ENCODE assay signal across 10 cellular contexts in genomic region chr21:26909972-26910371, GRCh38. TPM values are rescaled to one million over a fixed set of nuclear protein-coding genes. Genes with fewer than 3 reads are reported as not detected.
DNase-seq lines count a peak whose midpoint lies in the region; ATAC-seq, FAIRE-seq and TF ChIP-seq lines count a peak whose summit lies in the region.
"Had no signal": no experiment of that assay in that cellular context is flagged by ENCODE, and none has a peak within 500 bp of the region (broad histone marks: within the 10 kb centered on the region; RNA-seq: fewer than 3 reads in every experiment).

No MANE protein-coding gene starts in this region.

- TF ChIP-seq CTCF in left ventricle myocardium inferior (IDR thresholded peaks at IDR 0.05; ENCODE audit: borderline replicate concordance) (peak; percentile 29), glutamatergic neuron (IDR thresholded peaks at IDR 0.05; ENCODE audit: partially characterized antibody, unreplicated experiment) (no peak)

- H3K36me3 Mint-ChIP-seq in glutamatergic neuron (ENCODE audit: unreplicated experiment): peaks cover 5% of the 10 kb centered on the region

- H3K4me3 ChIP-seq in left ventricle myocardium inferior: no peak overlapping the region

- no peaks in the 10 kb centered on the region for H3K27me3 Mint-ChIP-seq in glutamatergic neuron (ENCODE audit: unreplicated experiment)
- H3K27me3 Mint-ChIP-seq: activated naive CD8-positive, alpha-beta T cell treated with anti-CD3 and anti-CD28 coated beads, Interleukin-2, amount 50 U/mL, for 24 hours had no signal

- no peak for FAIRE-seq in urothelium cell line (lab: Jason Lieb, UNC)

- H3K4me1 ChIP-seq in left ventricle myocardium inferior: no peaks in the 10 kb centered on the region

- H3K27ac ChIP-seq in left ventricle myocardium inferior (replicated peaks): no peak overlapping the region

- peaks cover 7% of the 10 kb centered on the region for H3K4me1 Mint-ChIP-seq in glutamatergic neuron (ENCODE audit: low read depth, unreplicated experiment)
- H3K4me1 Mint-ChIP-seq: activated naive CD8-positive, alpha-beta T cell treated with anti-CD3 and anti-CD28 coated beads, Interleukin-2, amount 50 U/mL, for 24 hours had no signal

- no peak for ATAC-seq in Right ventricle myocardium superior (ENCODE audit: poor library complexity)
- ATAC-seq: activated naive CD8-positive, alpha-beta T cell treated with anti-CD3 and anti-CD28 coated beads, Interleukin-2, amount 50 U/mL, for 24 hours had no signal

- intact Hi-C loops in left ventricle myocardium inferior (cut with micrococcal nuclease): no loop called here
- intact Hi-C loops in Right ventricle myocardium superior (cut with DNase I): no loop called here

- H3K9me3 ChIP-seq in left ventricle myocardium inferior (replicated peaks): peaks cover 21% of the 10 kb centered on the region

- no peak overlapping the region for H3K27ac Mint-ChIP-seq in glutamatergic neuron (ENCODE audit: unreplicated experiment)
- H3K27ac Mint-ChIP-seq: activated naive CD8-positive, alpha-beta T cell treated with anti-CD3 and anti-CD28 coated beads, Interleukin-2, amount 50 U/mL, for 24 hours had no signal

- no peaks in the 10 kb centered on the region for H3K36me3 ChIP-seq in left ventricle myocardium inferior

- DNase-seq in left ventricle myocardium inferior: no peak
- no peak for DNase-seq in Right ventricle myocardium superior
- peak; percentile 40 for DNase-seq in SK-MEL-5 (ENCODE audit: low read depth, low spot score)
- DNase-seq in iPS-NIHi11 (ENCODE audit: low spot score): peak; percentile 54
- DNase-seq in urothelium cell line (ENCODE audit: low spot score): peak; percentile 45
- no peak for DNase-seq in NCI-H2081 treated with DMSO at 0.1 percent for 48 hours (lab: John Stamatoyannopoulos, UW)
- no peak for DNase-seq in NCI-H2029 (lab: John Stamatoyannopoulos, UW)
- DNase-seq in glutamatergic neuron: no peak
- DNase-seq: activated CD8-positive, alpha-beta memory T cell treated with anti-CD3 and anti-CD28 coated beads, Interleukin-2, amount 50 U/mL, for 48 hours; activated naive CD8-positive, alpha-beta T cell treated with anti-CD3 and anti-CD28 coated beads, Interleukin-2, amount 50 U/mL, for 24 hours had no signal

- in situ Hi-C loops in SK-MEL-5 (cut with HindIII; ENCODE audit: low pct_unique_long_range_greater_than_20kb, low sequenced_read_pairs): no loop called here

- no peak overlapping the region for H3K4me3 Mint-ChIP-seq in glutamatergic neuron (ENCODE audit: unreplicated experiment)
- H3K4me3 Mint-ChIP-seq: activated naive CD8-positive, alpha-beta T cell treated with anti-CD3 and anti-CD28 coated beads, Interleukin-2, amount 50 U/mL, for 24 hours had no signal

- no peaks in the 10 kb centered on the region for H3K9me3 Mint-ChIP-seq in glutamatergic neuron (ENCODE audit: unreplicated experiment)

- H3K27me3 ChIP-seq in left ventricle myocardium inferior (ENCODE audit: low read depth): no peaks in the 10 kb centered on the region

RNA-seq across cellular contexts. Expression of gene ADAMTS5, which starts 56.9 kb away (rescaled TPM):
- total RNA-seq in left ventricle myocardium inferior (3.0 TPM), Right ventricle myocardium superior (4.0 TPM), glutamatergic neuron (ENCODE audit: unreplicated experiment) (22.5 TPM)
- total RNA-seq in SK-MEL-5 (2014; rRNA removed; shearing (Covaris generic)): 0.03 and 0.05 TPM in 2 replicates
- polyA plus RNA-seq in SK-MEL-5 (2015; cell fraction: cytosol; rRNA removed): 0.02 and 0.16 TPM in 2 replicates
- 0.16 and 0.34 TPM in 2 replicates for polyA plus RNA-seq in SK-MEL-5 (2015; cell fraction: nucleus; rRNA removed)

Comparison
In these comparisons a context has a peak if more than half of its experiments do, and no peak if none do; other contexts are left out.
1. DNase-seq: peak in SK-MEL-5 (single experiment), iPS-NIHi11 (single experiment) and urothelium cell line (single experiment); none in left ventricle myocardium inferior (single experiment), Right ventricle myocardium superior (single experiment), NCI-H2081 treated with DMSO at 0.1 percent for 48 hours (single experiment), NCI-H2029 (single experiment) and glutamatergic neuron (single experiment).